8 cellular contexts compared by ENCODE assay signal in genomic region chr5:140372971-140373487, GRCh38. TPM values are rescaled to one million over a fixed set of nuclear protein-coding genes. Genes with fewer than 3 reads are reported as not detected.
DNase-seq lines count a peak whose midpoint lies in the region; ATAC-seq and TF ChIP-seq lines count a peak whose summit lies in the region.

No MANE protein-coding gene starts in this region.

- H3K4me1 ChIP-seq in OCI-LY1 (ENCODE audit: insufficient read depth, low read length, severe bottlenecking) (no peaks in the 10 kb centered on the region), neural progenitor cell (peaks cover 3% of the 10 kb centered on the region), vagina (peaks cover 10% of the 10 kb centered on the region)

- peak; percentile 86 for DNase-seq in EL
- peak; percentile 54 for DNase-seq in germinal center (ENCODE audit: low spot score)
- DNase-seq in neural progenitor cell (ENCODE audit: low spot score): peak; percentile 86
- DNase-seq in vagina (ENCODE audit: extremely low spot score in 2 of 2): no peak

- H4K20me1 ChIP-seq in OCI-LY1 (ENCODE audit: insufficient read depth, low read length) (no peaks in the 10 kb centered on the region), neural progenitor cell (ENCODE audit: low read depth) (no peaks in the 10 kb centered on the region)

- H3K9me3 Mint-ChIP-seq in activated T-helper 17 cell treated with anti-CD3 and anti-CD28 coated beads, Interleukin-2, amount 50 U/mL, for 72 hours: no peaks in the 10 kb centered on the region
- no peaks in the 10 kb centered on the region for H3K9me3 Mint-ChIP-seq in neural progenitor cell

- no peaks in the 10 kb centered on the region for H3K27me3 Mint-ChIP-seq in activated T-helper 17 cell treated with anti-CD3 and anti-CD28 coated beads, Interleukin-2, amount 50 U/mL, for 72 hours
- peaks cover 2% of the 10 kb centered on the region for H3K27me3 Mint-ChIP-seq in neural progenitor cell (ENCODE audit: insufficient read depth, low read depth)

- H3K4me3 ChIP-seq in OCI-LY1 (ENCODE audit: low read depth, low read length, poor library complexity, severe bottlenecking) (no peak overlapping the region), neural progenitor cell (no peak overlapping the region), vagina (no peak overlapping the region)

- H3K36me3 ChIP-seq in OCI-LY1 (ENCODE audit: insufficient read depth, low read length) (no peaks in the 10 kb centered on the region), neural progenitor cell (no peaks in the 10 kb centered on the region), vagina (no peaks in the 10 kb centered on the region)

- H3K9me3 ChIP-seq in OCI-LY1 (ENCODE audit: low read length): no peaks in the 10 kb centered on the region
- no peaks in the 10 kb centered on the region for H3K9me3 ChIP-seq in neural progenitor cell (ENCODE audit: low read depth)
- H3K9me3 ChIP-seq in vagina: no peaks in the 10 kb centered on the region

- H3F3A ChIP-seq in OCI-LY1 (ENCODE audit: insufficient read depth, low read length) (no peaks in the 10 kb centered on the region), neural progenitor cell (ENCODE audit: low read depth) (no peaks in the 10 kb centered on the region)

- H3K27me3 ChIP-seq in OCI-LY1 (ENCODE audit: insufficient read depth, low read length) (no peaks in the 10 kb centered on the region), neural progenitor cell (no peaks in the 10 kb centered on the region), vagina (no peaks in the 10 kb centered on the region)

- no peak overlapping the region for H3K9ac ChIP-seq in OCI-LY1 (ENCODE audit: low read length)
- no peak overlapping the region for H3K9ac ChIP-seq in neural progenitor cell

- H3K4me2 ChIP-seq in OCI-LY1 (ENCODE audit: low read length) (no peak overlapping the region), neural progenitor cell (no peak overlapping the region)

- no peaks in the 10 kb centered on the region for H3K79me2 ChIP-seq in OCI-LY1 (ENCODE audit: insufficient read depth, low read length)
- H3K79me2 ChIP-seq in neural progenitor cell (ENCODE audit: low read depth): no peaks in the 10 kb centered on the region

- TF ChIP-seq CTCF in OCI-LY1 (IDR thresholded peaks at IDR 0.05; ENCODE audit: low read length) (peak; percentile 80), neural progenitor cell (IDR thresholded peaks at IDR 0.05) (peak; percentile 83), vagina (IDR thresholded peaks at IDR 0.05) (peak; percentile 57 to 68 (median 62))

- TF ChIP-seq POLR2A in vagina (IDR thresholded peaks at IDR 0.05): no peak

- H3K9me2 ChIP-seq in OCI-LY1 (ENCODE audit: low read depth, low read length): no peaks in the 10 kb centered on the region

- H3K4me1 Mint-ChIP-seq in activated T-helper 17 cell treated with anti-CD3 and anti-CD28 coated beads, Interleukin-2, amount 50 U/mL, for 72 hours: peaks cover 4% of the 10 kb centered on the region
- peaks cover 5% of the 10 kb centered on the region for H3K4me1 Mint-ChIP-seq in neural progenitor cell

- H3K27ac ChIP-seq in OCI-LY1 (ENCODE audit: low read depth, low read length, poor library complexity, severe bottlenecking): no peak overlapping the region
- H3K27ac ChIP-seq in neural progenitor cell: no peak overlapping the region
- H3K27ac ChIP-seq in vagina: no peak overlapping the region

- H3K4me3 Mint-ChIP-seq in activated T-helper 17 cell treated with anti-CD3 and anti-CD28 coated beads, Interleukin-2, amount 50 U/mL, for 72 hours: no peak overlapping the region
- no peak overlapping the region for H3K4me3 Mint-ChIP-seq in neural progenitor cell

- intact Hi-C loops in vagina (cut with DNase I): no loop called here

- peak; percentile 70 for ATAC-seq in HG02885 (IDR thresholded peaks at IDR 0.05; ENCODE audit: poor library complexity, unreplicated experiment)
- ATAC-seq in activated T-helper 17 cell treated with anti-CD3 and anti-CD28 coated beads, Interleukin-2, amount 50 U/mL, for 72 hours (replicated peaks): peak; percentile 64
- ATAC-seq in HG03571 (IDR thresholded peaks at IDR 0.05; ENCODE audit: unreplicated experiment): no peak

- no peaks in the 10 kb centered on the region for H3K36me3 Mint-ChIP-seq in activated T-helper 17 cell treated with anti-CD3 and anti-CD28 coated beads, Interleukin-2, amount 50 U/mL, for 72 hours (ENCODE audit: low read depth)
- H3K36me3 Mint-ChIP-seq in neural progenitor cell: no peaks in the 10 kb centered on the region

- peak overlapping the region; percentile 36 for H3K27ac Mint-ChIP-seq in activated T-helper 17 cell treated with anti-CD3 and anti-CD28 coated beads, Interleukin-2, amount 50 U/mL, for 72 hours
- H3K27ac Mint-ChIP-seq in neural progenitor cell: no peak overlapping the region

- H2AFZ ChIP-seq in OCI-LY1 (ENCODE audit: low read length) (no peak overlapping the region), neural progenitor cell (replicated peaks) (peak overlapping the region; percentile 81)

RNA-seq across cellular contexts. Expression of gene SLC4A9, which starts 13.0 kb away (rescaled TPM):
- under 1 TPM; 0.26 TPM for total RNA-seq in activated T-helper 17 cell treated with anti-CD3 and anti-CD28 coated beads, Interleukin-2, amount 50 U/mL, for 72 hours
- total RNA-seq in neural progenitor cell (ENCODE audit: low replicate concordance) (not detected in 2 replicates), vagina (0.25 TPM)

RNA-seq across cellular contexts. Expression of gene HBEGF, which starts 26.6 kb away (rescaled TPM):
- 10 to 100 TPM; 12.6 to 22.9 TPM for total RNA-seq in activated T-helper 17 cell treated with anti-CD3 and anti-CD28 coated beads, Interleukin-2, amount 50 U/mL, for 72 hours
- total RNA-seq in neural progenitor cell (ENCODE audit: low replicate concordance): 2.4 and 3.4 TPM in 2 replicates
- 16.2 TPM for total RNA-seq in vagina

RNA-seq across cellular contexts. Expression of gene ANKHD1, which starts 28.6 kb away (rescaled TPM):
- total RNA-seq in activated T-helper 17 cell treated with anti-CD3 and anti-CD28 coated beads, Interleukin-2, amount 50 U/mL, for 72 hours: 100 to 1,000 TPM in 1 of 2 donors, 10 to 100 TPM in 1; 94.5 to 119 TPM
- total RNA-seq in neural progenitor cell (ENCODE audit: low replicate concordance) (83.4 and 110 TPM in 2 replicates), vagina (140 TPM)

Comparison
In these comparisons a context has a peak if more than half of its experiments do, and no peak if none do; other contexts are left out.
1. DNase-seq: peak in EL (single experiment), germinal center (single experiment) and neural progenitor cell (single experiment); none in vagina (0 of 2).
2. Peak in every context shown above with its lines, with median percentiles within 50 percentile points of each other: CTCF ChIP-seq.